In genomic region chr5:103208460-103208859, GRCh38 we compare ENCODE assay signal across 18 cellular contexts.
"Had no signal": no experiment of that assay in that cellular context is flagged by ENCODE, and none has a peak within 500 bp of the region (broad histone marks: within the 10 kb centered on the region; RNA-seq: fewer than 3 reads in every experiment).

No MANE protein-coding gene starts in this region.

- H3K36me3 ChIP-seq: thyroid gland, uterus had no signal

- H3K27ac Mint-ChIP-seq: natural killer cell had no signal

- H3K4me3 ChIP-seq: esophagus muscularis mucosa, SJSA1, thyroid gland, uterus had no signal

- H3K4me1 ChIP-seq: uterus had no signal

- H3K4me3 Mint-ChIP-seq: natural killer cell had no signal

- ATAC-seq: left ventricle myocardium superior, natural killer cell, sciatic nerve had no signal

- FAIRE-seq: astrocyte, bronchial epithelial cell, endometrium, keratinocyte had no signal

- H3K27ac ChIP-seq: esophagus muscularis mucosa, SJSA1, thyroid gland, uterus had no signal

- H3K9me3 ChIP-seq: esophagus muscularis mucosa, SJSA1, thyroid gland, uterus had no signal

- H3K27me3 ChIP-seq: esophagus muscularis mucosa, SJSA1, thyroid gland, uterus had no signal

- DNase-seq: activated CD4-positive, alpha-beta T cell treated with anti-CD3 and anti-CD28 coated beads, Interleukin-2, amount 50 U/mL, for 1 hour; activated effector memory CD4-positive, alpha-beta T cell treated with Interleukin-2 at 50 U/mL for 16 hours; foreskin fibroblast; hippocampal formation; left ventricle myocardium superior; mesenchymal stem cell; natural killer cell; occipital lobe; T-helper 9 cell; thyroid gland; uterus had no signal

- H3K9me3 Mint-ChIP-seq: natural killer cell had no signal
